In the genomic region with DNA sequence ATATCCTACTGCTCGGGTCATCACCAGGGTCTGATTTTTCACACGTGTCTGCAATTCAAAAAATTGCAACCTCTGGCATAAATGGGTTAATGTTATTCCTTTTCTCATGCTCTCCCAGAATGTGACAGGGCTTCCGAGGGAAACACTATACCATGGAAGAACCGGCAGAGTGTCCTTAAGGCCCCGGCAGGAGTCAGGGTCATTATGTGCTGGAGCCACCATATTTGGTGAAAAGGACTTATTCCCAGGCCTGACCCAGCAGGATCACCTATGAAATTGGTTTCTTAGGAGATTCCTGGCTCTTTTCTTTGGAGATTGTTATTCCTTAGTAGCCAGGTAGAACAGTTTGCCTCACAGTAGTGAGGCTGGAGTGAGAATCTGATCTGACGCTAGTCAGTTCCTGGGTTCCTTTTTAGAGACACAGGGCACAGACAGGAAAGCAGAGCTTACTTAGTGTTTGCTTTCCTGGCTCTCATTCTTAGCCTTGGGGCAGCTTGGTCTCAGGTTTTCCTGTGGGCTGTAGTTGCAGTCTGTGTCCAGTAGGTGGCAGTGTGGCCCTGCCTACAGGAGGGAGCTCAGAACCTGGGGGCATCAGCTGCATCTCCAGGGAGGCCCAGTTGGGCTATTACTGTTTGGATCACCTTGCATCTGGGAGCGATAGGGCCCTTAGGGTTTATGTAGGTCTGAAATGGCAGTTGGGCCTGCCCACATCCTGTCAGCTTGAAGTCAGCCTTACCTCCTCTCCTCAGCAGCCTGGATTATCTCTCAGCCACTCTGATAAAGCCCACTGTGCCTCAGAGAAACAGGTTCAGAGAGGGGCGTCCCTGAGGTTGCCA, we compare ENCODE assay signal across 8 cellular contexts. TPM values are rescaled to one million over a fixed set of nuclear protein-coding genes. Genes with fewer than 3 reads are reported as not detected.
A peak's percentile ranks its signal among the peaks of the same experiment; 100 is the strongest.
DNase-seq lines count a peak whose midpoint lies in the region; ATAC-seq and TF ChIP-seq lines count a peak whose summit lies in the region.

No MANE protein-coding gene starts in this region.

- H3K9ac ChIP-seq in endocrine pancreas (ENCODE audit: control insufficient read depth, insufficient read depth, low read length): peak overlapping the region; percentile 16

- H3K9me3 ChIP-seq in CD4-positive, alpha-beta T cell (ENCODE audit: control insufficient read depth, low read length): no peaks in the 10 kb centered on the region
- H3K9me3 ChIP-seq in endocrine pancreas (ENCODE audit: control insufficient read depth, low read length) (no peaks in the 10 kb centered on the region), mucosa of descending colon (no peaks in the 10 kb centered on the region)

- intact Hi-C loops in CD4-positive, alpha-beta T cell (cut with DNase I, micrococcal nuclease): loop anchor here (1.0 to 2.0 kb wide), 2 partner anchors 48 to 101 kb away; no protein-coding TSS in a partner anchor
- intact Hi-C loops in mucosa of descending colon (cut with DNase I, micrococcal nuclease): loop anchor here (5.0 to 10.0 kb wide), 3 partner anchors 47 to 110 kb away; no protein-coding TSS in a partner anchor

- no peak overlapping the region for H3K27ac ChIP-seq in CD4-positive, alpha-beta T cell (ENCODE audit: low read depth, low read length)

- no peaks in the 10 kb centered on the region for H3K27me3 Mint-ChIP-seq in CD4-positive, alpha-beta T cell
- H3K27me3 Mint-ChIP-seq in activated CD8-positive, alpha-beta T cell treated with anti-CD3 and anti-CD28 coated beads, Interleukin-2, amount 10 ng/mL, durations not matched to agents 7 days and 5 days (ENCODE audit: low read depth): no peaks in the 10 kb centered on the region

- POLR2A ChIA-PET in CD4-positive, alpha-beta T cell (lab: Charles Lee): interaction anchor here (0.7 to 1.2 kb wide), 8 partner anchors 8 to 104 kb away, joined by 3 to 8 read pairs (median 4); partner anchors contain the start of genes GYS1, LIN7B and RUVBL2
- POLR2A ChIA-PET in activated CD8-positive, alpha-beta T cell treated with anti-CD3 and anti-CD28 coated beads, Interleukin-2, amount 10 ng/mL, durations not matched to agents 7 days and 5 days (lab: Charles Lee): interaction anchor here (0.5 to 1.2 kb wide), 6 partner anchors 9 to 286 kb away, joined by 3 to 5 read pairs (median 3); no protein-coding TSS in a partner anchor

- peak; percentile 93 for ATAC-seq in CD4-positive, alpha-beta T cell (ENCODE audit: poor library complexity)
- ATAC-seq in HG02642 (IDR thresholded peaks at IDR 0.05; ENCODE audit: poor library complexity, unreplicated experiment): peak; percentile 47
- ATAC-seq in activated CD8-positive, alpha-beta T cell treated with anti-CD3 and anti-CD28 coated beads, Interleukin-2, amount 10 ng/mL, durations not matched to agents 7 days and 5 days: peak; percentile 87
- ATAC-seq in mucosa of descending colon: peak; percentile 96
- ATAC-seq in HG03108 (IDR thresholded peaks at IDR 0.05; ENCODE audit: unreplicated experiment): no peak

- CTCF ChIA-PET in CD4-positive, alpha-beta T cell (lab: Charles Lee): interaction anchor here (0.6 to 2.7 kb wide), 35 partner anchors 9 to 379 kb away, joined by 3 to 31 read pairs (median 4); partner anchors contain the start of genes GYS1, LIN7B, PPFIA3 and SNRNP70
- CTCF ChIA-PET in activated CD8-positive, alpha-beta T cell treated with anti-CD3 and anti-CD28 coated beads, Interleukin-2, amount 10 ng/mL, durations not matched to agents 7 days and 5 days (lab: Charles Lee): interaction anchor here (0.6 to 5.0 kb wide), 46 partner anchors 9 to 373 kb away, joined by 3 to 94 read pairs (median 5); partner anchors contain the start of genes CGB7, GYS1, LIN7B and PPFIA3

- H3K4me1 Mint-ChIP-seq in CD4-positive, alpha-beta T cell (ENCODE audit: low read depth): peaks cover 21% of the 10 kb centered on the region
- H3K4me1 Mint-ChIP-seq in activated CD8-positive, alpha-beta T cell treated with anti-CD3 and anti-CD28 coated beads, Interleukin-2, amount 10 ng/mL, durations not matched to agents 7 days and 5 days (ENCODE audit: low read depth): peaks cover 21% of the 10 kb centered on the region

- H3K4me1 ChIP-seq in endocrine pancreas (ENCODE audit: control insufficient read depth, insufficient read depth, low read length) (no peaks in the 10 kb centered on the region), mucosa of descending colon (ENCODE audit: low read depth) (no peaks in the 10 kb centered on the region)

- H3K4me3 ChIP-seq in endocrine pancreas (ENCODE audit: control insufficient read depth, insufficient read depth, low read length): no peak overlapping the region
- H3K4me3 ChIP-seq in mucosa of descending colon: no peak overlapping the region

- H3K9me3 Mint-ChIP-seq in CD4-positive, alpha-beta T cell: no peaks in the 10 kb centered on the region
- no peaks in the 10 kb centered on the region for H3K9me3 Mint-ChIP-seq in activated CD8-positive, alpha-beta T cell treated with anti-CD3 and anti-CD28 coated beads, Interleukin-2, amount 10 ng/mL, durations not matched to agents 7 days and 5 days (ENCODE audit: insufficient read depth)

- H3K36me3 ChIP-seq in endocrine pancreas (ENCODE audit: control insufficient read depth, insufficient read depth, low read length) (peaks cover 13% of the 10 kb centered on the region), mucosa of descending colon (ENCODE audit: low read depth) (peaks cover 3% of the 10 kb centered on the region)

- H3K4me3 Mint-ChIP-seq in CD4-positive, alpha-beta T cell: no peak overlapping the region
- no peak overlapping the region for H3K4me3 Mint-ChIP-seq in activated CD8-positive, alpha-beta T cell treated with anti-CD3 and anti-CD28 coated beads, Interleukin-2, amount 10 ng/mL, durations not matched to agents 7 days and 5 days

- peak; percentile 61 to 77 (median 65) for DNase-seq in CD4-positive, alpha-beta T cell
- peak; percentile 56 to 66 for DNase-seq in NOMO-1 (lab: John Stamatoyannopoulos, UW; ENCODE audit: unreplicated experiment in 2 of 2)
- DNase-seq in activated CD8-positive, alpha-beta T cell treated with anti-CD3 and anti-CD28 coated beads, Interleukin-2, amount 10 ng/mL, durations not matched to agents 7 days and 5 days: peak; percentile 85
- DNase-seq in mucosa of descending colon: peak in 2 of 3 donors; percentile 74 to 75
- peak; percentile 30 to 40 for DNase-seq in stimulated activated CD8-positive, alpha-beta memory T cell treated with anti-CD3 and anti-CD28 coated beads, Interleukin-7, amount 100 ng/mL, for 48 hours (ENCODE audit: extremely low read depth in 1 of 2, low read depth in 1 of 2)

- peak; percentile 96 for TF ChIP-seq CTCF in CD4-positive, alpha-beta T cell (IDR thresholded peaks at IDR 0.05)
- TF ChIP-seq CTCF in mucosa of descending colon (IDR thresholded peaks at IDR 0.05): peak; percentile 97

- H3K36me3 Mint-ChIP-seq in CD4-positive, alpha-beta T cell (ENCODE audit: low read depth): peaks cover 85% of the 10 kb centered on the region
- peaks cover 64% of the 10 kb centered on the region for H3K36me3 Mint-ChIP-seq in activated CD8-positive, alpha-beta T cell treated with anti-CD3 and anti-CD28 coated beads, Interleukin-2, amount 10 ng/mL, durations not matched to agents 7 days and 5 days (ENCODE audit: low read depth)

- no peaks in the 10 kb centered on the region for H3K27me3 ChIP-seq in CD4-positive, alpha-beta T cell (ENCODE audit: control insufficient read depth, insufficient read depth, low read length)
- H3K27me3 ChIP-seq in endocrine pancreas (ENCODE audit: control insufficient read depth, insufficient read depth, low read length): no peaks in the 10 kb centered on the region

- H3K27ac Mint-ChIP-seq in CD4-positive, alpha-beta T cell: peak overlapping the region; percentile 30
- peak overlapping the region; percentile 70 for H3K27ac Mint-ChIP-seq in activated CD8-positive, alpha-beta T cell treated with anti-CD3 and anti-CD28 coated beads, Interleukin-2, amount 10 ng/mL, durations not matched to agents 7 days and 5 days

RNA-seq across cellular contexts. Expression of gene SNRNP70, which starts 12.4 kb away (rescaled TPM):
- 100 to 1,000 TPM; 375 to 397 TPM for total RNA-seq in CD4-positive, alpha-beta T cell
- 100 to 1,000 TPM; 177 to 193 TPM for total RNA-seq in activated CD8-positive, alpha-beta T cell treated with anti-CD3 and anti-CD28 coated beads, Interleukin-2, amount 10 ng/mL, durations not matched to agents 7 days and 5 days
- total RNA-seq in mucosa of descending colon: 100 to 1,000 TPM; 136 to 257 (median 200) TPM

RNA-seq across cellular contexts. Expression of gene LIN7B, which starts 16.5 kb away (rescaled TPM):
- total RNA-seq in CD4-positive, alpha-beta T cell: 1 to 10 TPM; 6.4 to 6.6 TPM
- 1 to 10 TPM; 3.7 to 6.3 TPM for total RNA-seq in activated CD8-positive, alpha-beta T cell treated with anti-CD3 and anti-CD28 coated beads, Interleukin-2, amount 10 ng/mL, durations not matched to agents 7 days and 5 days
- 10 to 100 TPM in 2 of 3 donors, 1 to 10 TPM in 1; 7.2 to 20.4 (median 11.7) TPM for total RNA-seq in mucosa of descending colon

RNA-seq across cellular contexts. Expression of gene C19orf73, which starts 21.3 kb away (rescaled TPM):
- 1 to 10 TPM; 1.5 to 2.3 TPM for total RNA-seq in CD4-positive, alpha-beta T cell
- 1 to 10 TPM in 1 of 2 experiments, under 1 TPM in 1; 0.92 to 1.0 TPM for total RNA-seq in activated CD8-positive, alpha-beta T cell treated with anti-CD3 and anti-CD28 coated beads, Interleukin-2, amount 10 ng/mL, durations not matched to agents 7 days and 5 days
- total RNA-seq in mucosa of descending colon: 1 to 10 TPM; 1.8 to 3.2 (median 2.1) TPM

RNA-seq across cellular contexts. Expression of gene PPFIA3, which starts 21.7 kb away (rescaled TPM):
- 1 to 10 TPM; 2.0 to 2.8 TPM for total RNA-seq in CD4-positive, alpha-beta T cell
- 1 to 10 TPM; 1.8 to 2.2 TPM for total RNA-seq in activated CD8-positive, alpha-beta T cell treated with anti-CD3 and anti-CD28 coated beads, Interleukin-2, amount 10 ng/mL, durations not matched to agents 7 days and 5 days
- 10 to 100 TPM; 15.1 to 21.4 (median 19.6) TPM for total RNA-seq in mucosa of descending colon

RNA-seq across cellular contexts. Expression of gene KCNA7, which starts 25.2 kb away (rescaled TPM):
- not detected for total RNA-seq in CD4-positive, alpha-beta T cell
- total RNA-seq in activated CD8-positive, alpha-beta T cell treated with anti-CD3 and anti-CD28 coated beads, Interleukin-2, amount 10 ng/mL, durations not matched to agents 7 days and 5 days: not detected
- total RNA-seq in mucosa of descending colon: not detected

Comparison
In these comparisons a context has a peak if more than half of its experiments do, and no peak if none do; other contexts are left out.
1. DNase-seq: peak in every context shown above with its lines; median percentile 85 in activated CD8-positive, alpha-beta T cell treated with anti-CD3 and anti-CD28 coated beads, Interleukin-2, amount 10 ng/mL, durations not matched to agents 7 days and 5 days; 74 in mucosa of descending colon; 65 in CD4-positive, alpha-beta T cell; 61 in NOMO-1; 35 in stimulated activated CD8-positive, alpha-beta memory T cell treated with anti-CD3 and anti-CD28 coated beads, Interleukin-7, amount 100 ng/mL, for 48 hours.